Comparison of ENCODE assay signal across 8 cellular contexts in the genomic region with DNA sequence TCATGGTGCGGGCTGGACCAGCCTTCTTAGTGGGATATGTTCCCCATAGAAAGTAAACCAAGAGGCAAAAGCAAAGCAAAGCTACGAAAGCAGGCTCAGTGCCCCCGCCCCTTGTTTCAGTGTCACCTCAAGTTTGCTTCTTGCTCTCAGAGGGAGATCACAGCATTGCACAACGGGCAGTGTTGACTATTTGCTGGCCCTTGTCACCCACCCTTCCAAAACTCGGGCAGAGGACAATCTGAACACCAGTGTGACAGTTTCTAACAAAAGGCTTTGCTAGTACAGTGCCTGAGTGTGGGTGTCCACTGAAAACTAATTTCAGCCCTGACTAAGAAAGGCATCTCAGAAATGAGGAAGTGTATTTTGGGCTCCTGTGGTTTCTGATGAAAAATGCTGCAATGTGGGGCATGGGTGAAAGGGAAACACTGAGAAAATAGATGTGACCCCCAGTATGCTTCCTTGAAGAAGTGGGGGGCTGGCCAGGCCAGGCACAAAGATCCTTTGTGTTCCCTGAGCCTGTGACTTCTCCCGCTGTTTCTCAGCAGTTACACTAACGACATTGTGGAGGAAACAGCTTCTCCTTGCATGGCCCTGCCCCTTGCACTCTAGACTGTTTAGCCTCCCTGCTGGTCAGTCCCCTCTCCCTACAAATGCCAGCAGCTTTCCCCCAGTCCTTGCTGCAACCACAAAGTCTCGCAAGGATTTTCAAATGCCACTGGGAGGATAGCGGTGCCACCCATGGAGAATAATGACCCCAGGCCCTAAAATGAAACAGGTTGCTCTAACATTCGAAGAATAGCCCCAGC. TPM values are rescaled to one million over a fixed set of nuclear protein-coding genes. Genes with fewer than 3 reads are reported as not detected.
A peak's percentile ranks its signal among the peaks of the same experiment; 100 is the strongest.
DNase-seq lines count a peak whose midpoint lies in the region; ATAC-seq, FAIRE-seq and TF ChIP-seq lines count a peak whose summit lies in the region.

No MANE protein-coding gene starts in this region.

- intact Hi-C loops in endothelial cell of umbilical vein (cut with micrococcal nuclease) = no loop called here

- H3K36me3 ChIP-seq in endothelial cell of umbilical vein (ENCODE audit: control insufficient read depth in 2 of 2, extremely low read depth in 1 of 2, insufficient read depth in 2 of 2, low read length in 2 of 2) = no peaks in the 10 kb centered on the region
- no peaks in the 10 kb centered on the region for H3K36me3 ChIP-seq in muscle layer of duodenum (ENCODE audit: control insufficient read depth in 1 of 2, insufficient read depth in 2 of 2, low read length in 2 of 2)

- CTCF ChIA-PET in endothelial cell of umbilical vein (lab: Charles Lee) = interaction anchor here (0.7 to 6.9 kb wide), 6 partner anchors 13 to 37 kb away, joined by 3 to 113 read pairs (median 4); a partner anchor contains a TSS

- H4K20me1 ChIP-seq in endothelial cell of umbilical vein (replicated peaks; ENCODE audit: control insufficient read depth, extremely low read depth, insufficient read depth, low read length) = no peaks in the 10 kb centered on the region

- H3K9me3 ChIP-seq in endothelial cell of umbilical vein (replicated peaks; ENCODE audit: control insufficient read depth, insufficient read depth, low read length) (no peaks in the 10 kb centered on the region), muscle layer of duodenum (ENCODE audit: control insufficient read depth in 1 of 2, low read length in 2 of 2) (no peaks in the 10 kb centered on the region)

- POLR2A ChIA-PET in endothelial cell of umbilical vein (lab: Charles Lee) = interaction anchor here (1.0 kb wide), 1 partner anchor 18 kb away, joined by 3 read pairs; no protein-coding TSS in a partner anchor

- ATAC-seq in GM18870 (IDR thresholded peaks at IDR 0.05; ENCODE audit: unreplicated experiment) (peak; percentile 91), HG03060 (IDR thresholded peaks at IDR 0.05; ENCODE audit: low read depth, unreplicated experiment) (peak; percentile 84)

- no peaks in the 10 kb centered on the region for H3K4me1 ChIP-seq in endothelial cell of umbilical vein (ENCODE audit: control insufficient read depth, extremely low read depth, insufficient read depth, low read length)
- peaks cover 15 to 20% of the 10 kb centered on the region in 2 donors for H3K4me1 ChIP-seq in muscle layer of duodenum (ENCODE audit: control insufficient read depth in 1 of 2, insufficient read depth in 2 of 2, low read length in 2 of 2)

- no peaks in the 10 kb centered on the region for H3K9me1 ChIP-seq in endothelial cell of umbilical vein (replicated peaks; ENCODE audit: control insufficient read depth, extremely low read depth, insufficient read depth, low read length)

- no peaks in the 10 kb centered on the region for H3K27me3 ChIP-seq in endothelial cell of umbilical vein (ENCODE audit: control insufficient read depth in 2 of 2, insufficient read depth in 2 of 2, low read length in 2 of 2)
- no peaks in the 10 kb centered on the region for H3K27me3 ChIP-seq in muscle layer of duodenum (ENCODE audit: low read depth, low read length)

- TF ChIP-seq CTCF in endothelial cell of umbilical vein (IDR thresholded peaks at IDR 0.05; ENCODE audit: extremely low read depth in 1 of 2, insufficient read depth in 1 of 2, low read depth in 1 of 2, low read length in 2 of 2) = no peak

- no TSS peak for BruUV-seq in endothelial cell of umbilical vein (replicated peaks; lab: Mats Ljungman, UMichigan)

- no peak overlapping the region for H3K27ac ChIP-seq in endothelial cell of umbilical vein (ENCODE audit: insufficient read depth, low read depth, low read length)
- H3K27ac ChIP-seq in muscle layer of duodenum (ENCODE audit: low read length) = peak overlapping the region; percentile 67

- no peaks in the 10 kb centered on the region for H3K79me2 ChIP-seq in endothelial cell of umbilical vein (ENCODE audit: control insufficient read depth, insufficient read depth, low read length)

- H3K4me2 ChIP-seq in endothelial cell of umbilical vein (ENCODE audit: insufficient read depth, low read length) = no peak overlapping the region

- FAIRE-seq in RCC 7860 (lab: Jason Lieb, UNC) = peak; percentile 41
- no peak for FAIRE-seq in endothelial cell of umbilical vein (lab: Jason Lieb, UNC)

- dilution Hi-C loops in endothelial cell of umbilical vein (cut with MboI; ENCODE audit: extremely low pct_ligation_motif_present, low sequenced_read_pairs) = no loop called here

- H2AFZ ChIP-seq in endothelial cell of umbilical vein (ENCODE audit: low read depth, low read length) = no peak overlapping the region

- TF ChIP-seq POLR2A in endothelial cell of umbilical vein (IDR thresholded peaks at IDR 0.05; ENCODE audit: low read depth, low read length) = no peak

- H3K4me3 ChIP-seq in endothelial cell of umbilical vein (replicated peaks in 1 of 3; ENCODE audit: insufficient read depth in 1 of 3, low read depth in 1 of 3, low read length in 3 of 3) = no peak overlapping the region
- peak overlapping the region; percentile 5 to 17 for H3K4me3 ChIP-seq in muscle layer of duodenum (ENCODE audit: low read depth in 1 of 2, low read length in 2 of 2)

- DNase-seq in AG08395 (ENCODE audit: low spot score) (peak; percentile 86), RCC 7860 (ENCODE audit: low spot score) (peak; percentile 71), endothelial cell of umbilical vein (ENCODE audit: low read depth, low spot score) (peak; percentile 39), DMS153 (lab: John Stamatoyannopoulos, UW) (no peak)
- no peak for DNase-seq in stimulated activated CD4-positive, alpha-beta T cell treated with anti-CD3 and anti-CD28 coated beads, Interleukin-4, amount 100 ng/mL, for 24 hours

- no peak overlapping the region for H3K9ac ChIP-seq in endothelial cell of umbilical vein (replicated peaks; ENCODE audit: extremely low read depth, insufficient read depth, low read length)

TF ChIP-seq in endothelial cell of umbilical vein, 7 proteins besides CTCF, POLR2A, EP300 and RAD21:
- no peak for TF ChIP-seq EZH2 (IDR thresholded peaks at IDR 0.05; ENCODE audit: borderline replicate concordance, low read depth, low read length, severe bottlenecking)
- no peak for TF ChIP-seq MYC (IDR thresholded peaks at IDR 0.05; ENCODE audit: low read depth, low read length)
- no peak for TF ChIP-seq GATA2 (IDR thresholded peaks at IDR 0.05; ENCODE audit: insufficient read depth, insufficient read length, low read depth, low read length)
- TF ChIP-seq, protein P1, sequence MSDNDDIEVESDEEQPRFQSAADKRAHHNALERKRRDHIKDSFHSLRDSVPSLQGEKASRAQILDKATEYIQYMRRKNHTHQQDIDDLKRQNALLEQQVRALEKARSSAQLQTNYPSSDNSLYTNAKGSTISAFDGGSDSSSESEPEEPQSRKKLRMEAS (IDR thresholded peaks at IDR 0.05; ENCODE audit: insufficient read depth, insufficient read length) = no peak
- TF ChIP-seq JUN (IDR thresholded peaks at IDR 0.05; ENCODE audit: borderline replicate concordance, insufficient read depth, insufficient read length, low read depth) = no peak
- no peak for TF ChIP-seq POLR2AphosphoS5 (IDR thresholded peaks at IDR 0.05; ENCODE audit: insufficient read depth, low read depth, low read length)
- TF ChIP-seq FOS (IDR thresholded peaks at IDR 0.05; ENCODE audit: borderline replicate concordance, insufficient read depth, low read length) = no peak
TF ChIP-seq in endothelial cell of umbilical vein: peak in this region for 0.

RNA-seq across cellular contexts. Expression of a gene that starts 33.3 kb away (rescaled TPM):
- total RNA-seq in endothelial cell of umbilical vein = 0.38 and 0.53 TPM in 2 replicates
- polyA plus RNA-seq in endothelial cell of umbilical vein = 0.08 and 0.10 TPM in 2 replicates
- 0.06 TPM in 1 of 2 replicates, not detected in the other for polyA plus RNA-seq in endothelial cell of umbilical vein (2011; cell fraction: cytosol; rRNA removed)
- polyA plus RNA-seq in endothelial cell of umbilical vein (2011; cell fraction: nucleus; rRNA removed) = 0.40 and 0.62 TPM in 2 replicates
- polyA plus RNA-seq in endothelial cell of umbilical vein (2012) = 0.12 and 0.25 TPM in 2 replicates
- polyA minus RNA-seq in endothelial cell of umbilical vein = 0.36 and 0.49 TPM in 2 replicates
- not detected for polyA minus RNA-seq in endothelial cell of umbilical vein (2011; cell fraction: cytosol; rRNA and poly(A)+ RNA removed)
- 0.87 and 2.0 TPM in 2 replicates for polyA minus RNA-seq in endothelial cell of umbilical vein (2011; cell fraction: nucleus; rRNA and poly(A)+ RNA removed)

Comparison
In these comparisons a context has a peak if more than half of its experiments do, and no peak if none do; other contexts are left out.
1. DNase-seq: peak in AG08395 (single experiment), RCC 7860 (single experiment) and endothelial cell of umbilical vein (single experiment); none in DMS153 (single experiment) and stimulated activated CD4-positive, alpha-beta T cell treated with anti-CD3 and anti-CD28 coated beads, Interleukin-4, amount 100 ng/mL, for 24 hours (single experiment).
2. H3K4me3 ChIP-seq: peak in muscle layer of duodenum (2 of 2); none in endothelial cell of umbilical vein (0 of 3).